Comparison of ENCODE assay signal across 28 cellular contexts in genomic region chr1:203491664-203492485, GRCh38. TPM values are rescaled to one million over a fixed set of nuclear protein-coding genes. Genes with fewer than 3 reads are reported as not detected.
DNase-seq lines count a peak whose midpoint lies in the region; FAIRE-seq and TF ChIP-seq lines count a peak whose summit lies in the region.
"Had no signal": no experiment of that assay in that cellular context is flagged by ENCODE, and none has a peak within 500 bp of the region (broad histone marks: within the 10 kb centered on the region; RNA-seq: fewer than 3 reads in every experiment).

No MANE protein-coding gene starts in this region.

- DNase-seq in NCI-H1092 treated with DMSO at 0.1 percent for 48 hours (lab: John Stamatoyannopoulos, UW) (peak; percentile 90), NCI-H526 treated with DMSO at 0.1 percent for 48 hours (lab: John Stamatoyannopoulos, UW) (peak; percentile 31), endodermal cell (peak; percentile 72), retina (peak; percentile 78), frontal cortex (ENCODE audit: low spot score in 2 of 2) (no peak), NCI-H1105 treated with DMSO at 0.1 percent for 48 hours (lab: John Stamatoyannopoulos, UW) (no peak), T-helper 2 cell (no peak), UCSD-AML1 (lab: John Stamatoyannopoulos, UW; ENCODE audit: unreplicated experiment) (no peak)
- DNase-seq: activated CD4-positive, alpha-beta memory T cell treated with anti-CD3 and anti-CD28 coated beads for 36 hours; activated T-cell treated with anti-CD3 and anti-CD28 coated beads for 4 hours; amniotic stem cell; CD4-positive, alpha-beta T cell; foreskin keratinocyte; KG1; NCI-H2107; stimulated activated naive CD8-positive, alpha-beta T cell treated with anti-CD3 and anti-CD28 coated beads, Interleukin-15, Interleukin-2, amounts not matched to agents 100 U/mL and 50 U/mL, for 24 hours; thyroid gland had no signal

- WGBS in endodermal cell (ENCODE audit: insufficient coverage in 1 of 2, insufficient read length in 1 of 2), 2 experiments, result 64 to 68% methylated on average over 6 to 15 of the region's 15 CpGs

- H3K36me3 ChIP-seq in endodermal cell (ENCODE audit: control insufficient read depth, insufficient read depth, low read length), result no peaks in the 10 kb centered on the region
- H3K36me3 ChIP-seq: prostate gland, thyroid gland had no signal

- H3K9me3 ChIP-seq in endodermal cell (ENCODE audit: control insufficient read depth, low read length), result no peaks in the 10 kb centered on the region
- H3K9me3 ChIP-seq: prostate gland, thyroid gland had no signal

- no peak overlapping the region for H3K27ac ChIP-seq in endodermal cell (ENCODE audit: low read depth, low read length)
- H3K27ac ChIP-seq: foreskin keratinocyte, prostate gland, SK-N-MC, skin epidermis, thyroid gland had no signal

- no peak overlapping the region for H3K9ac ChIP-seq in endodermal cell (ENCODE audit: extremely low read depth, low read length, poor library complexity, severe bottlenecking)

- H3K4me1 Mint-ChIP-seq in endodermal cell, result peaks cover 26% of the 10 kb centered on the region

- no peak for TF ChIP-seq CTCF in endodermal cell (conservative IDR thresholded peaks at IDR 0.05)

- H3K4me1 ChIP-seq in endodermal cell (ENCODE audit: control insufficient read depth, insufficient read depth, low read length), result no peaks in the 10 kb centered on the region
- H3K4me1 ChIP-seq: foreskin keratinocyte, prostate gland had no signal

- no peak overlapping the region for H3K27ac Mint-ChIP-seq in endodermal cell
- H3K27ac Mint-ChIP-seq: activated CD4-positive, alpha-beta memory T cell treated with anti-CD3 and anti-CD28 coated beads for 36 hours; CD4-positive, alpha-beta T cell; natural killer cell treated with Interleukin-12 subunit alpha and Interleukin-12 subunit beta and Interleukin-15 and Interleukin-18, amount 100 ng/mL, for 72 hours; WTC11 had no signal

- no peaks in the 10 kb centered on the region for H3K36me3 Mint-ChIP-seq in endodermal cell (ENCODE audit: low read depth)
- H3K36me3 Mint-ChIP-seq: activated CD4-positive, alpha-beta memory T cell treated with anti-CD3 and anti-CD28 coated beads for 36 hours; natural killer cell treated with Interleukin-12 subunit alpha and Interleukin-12 subunit beta and Interleukin-15 and Interleukin-18, amount 100 ng/mL, for 72 hours; WTC11 had no signal

- no peak for FAIRE-seq in frontal cortex (lab: Jason Lieb, UNC)
- FAIRE-seq: GM12878 had no signal

- H3K27me3 ChIP-seq in endodermal cell (ENCODE audit: control insufficient read depth, insufficient read depth, low read length, poor library complexity, severe bottlenecking), result no peaks in the 10 kb centered on the region
- H3K27me3 ChIP-seq: foreskin keratinocyte, thyroid gland had no signal

- H3K4me3 ChIP-seq in endodermal cell (ENCODE audit: low read length), result no peak overlapping the region
- H3K4me3 ChIP-seq: GM12878, prostate gland, SK-N-MC, skin epidermis, thyroid gland had no signal

- H3K4me3 Mint-ChIP-seq in endodermal cell, result no peak overlapping the region
- H3K4me3 Mint-ChIP-seq: activated CD4-positive, alpha-beta memory T cell treated with anti-CD3 and anti-CD28 coated beads for 36 hours; CD4-positive, alpha-beta T cell; natural killer cell treated with Interleukin-12 subunit alpha and Interleukin-12 subunit beta and Interleukin-15 and Interleukin-18, amount 100 ng/mL, for 72 hours; WTC11 had no signal

- no peaks in the 10 kb centered on the region for H3K9me3 Mint-ChIP-seq in endodermal cell
- H3K9me3 Mint-ChIP-seq: activated CD4-positive, alpha-beta memory T cell treated with anti-CD3 and anti-CD28 coated beads for 36 hours; CD4-positive, alpha-beta T cell; natural killer cell treated with Interleukin-12 subunit alpha and Interleukin-12 subunit beta and Interleukin-15 and Interleukin-18, amount 100 ng/mL, for 72 hours; WTC11 had no signal

- peaks cover 6% of the 10 kb centered on the region for H3K27me3 Mint-ChIP-seq in endodermal cell (ENCODE audit: insufficient read depth)

RNA-seq across cellular contexts. Expression of gene OPTC, which starts 2.1 kb away (rescaled TPM):
- total RNA-seq in endodermal cell (under 1 TPM; 0.26 to 0.42 TPM), frontal cortex (not detected)
- 0.53 TPM for polyA plus RNA-seq in endodermal cell (2013, experiment 1 of 2)
- polyA plus RNA-seq in endodermal cell (2013, experiment 2 of 2), result 0.54 TPM
- total RNA-seq: activated CD4-positive, alpha-beta memory T cell treated with anti-CD3 and anti-CD28 coated beads for 36 hours; CD4-positive, alpha-beta T cell; dermis microvascular lymphatic vessel endothelial cell; epithelial cell of proximal tubule; foreskin keratinocyte; GM12878; kidney epithelial cell; natural killer cell treated with Interleukin-12 subunit alpha and Interleukin-12 subunit beta and Interleukin-15 and Interleukin-18, amount 100 ng/mL, for 72 hours; prostate gland; RPMI7951; T-helper 2 cell treated with Interferon-gamma antibody and Interleukin-4, amounts not matched to agents 100 ng/mL and 5 ng/mL, for 36 hours; thyroid gland had no signal
- polyA plus RNA-seq: foreskin keratinocyte, GM12878 had no signal

RNA-seq across cellular contexts. Expression of gene PRELP, which starts 16.3 kb away (rescaled TPM):
- total RNA-seq in endodermal cell (1 to 10 TPM in 1 of 2 donors, under 1 TPM in 1; 0.66 to 3.9 TPM), frontal cortex (0.41 TPM)
- 3.9 TPM for polyA plus RNA-seq in endodermal cell (2013, experiment 1 of 2)
- 3.7 TPM for polyA plus RNA-seq in endodermal cell (2013, experiment 2 of 2)
- total RNA-seq: activated CD4-positive, alpha-beta memory T cell treated with anti-CD3 and anti-CD28 coated beads for 36 hours; CD4-positive, alpha-beta T cell; dermis microvascular lymphatic vessel endothelial cell; epithelial cell of proximal tubule; natural killer cell treated with Interleukin-12 subunit alpha and Interleukin-12 subunit beta and Interleukin-15 and Interleukin-18, amount 100 ng/mL, for 72 hours; RPMI7951; T-helper 2 cell treated with Interferon-gamma antibody and Interleukin-4, amounts not matched to agents 100 ng/mL and 5 ng/mL, for 36 hours had no signal

Comparison
In these comparisons a context has a peak if more than half of its experiments do, and no peak if none do; other contexts are left out.
1. DNase-seq: peak in NCI-H1092 treated with DMSO at 0.1 percent for 48 hours (single experiment), NCI-H526 treated with DMSO at 0.1 percent for 48 hours (single experiment), endodermal cell (single experiment) and retina (single experiment); none in frontal cortex (0 of 2), NCI-H1105 treated with DMSO at 0.1 percent for 48 hours (single experiment), T-helper 2 cell (0 of 5) and UCSD-AML1 (single experiment).